ENCODE assay signal across 9 cellular contexts in the genomic region with DNA sequence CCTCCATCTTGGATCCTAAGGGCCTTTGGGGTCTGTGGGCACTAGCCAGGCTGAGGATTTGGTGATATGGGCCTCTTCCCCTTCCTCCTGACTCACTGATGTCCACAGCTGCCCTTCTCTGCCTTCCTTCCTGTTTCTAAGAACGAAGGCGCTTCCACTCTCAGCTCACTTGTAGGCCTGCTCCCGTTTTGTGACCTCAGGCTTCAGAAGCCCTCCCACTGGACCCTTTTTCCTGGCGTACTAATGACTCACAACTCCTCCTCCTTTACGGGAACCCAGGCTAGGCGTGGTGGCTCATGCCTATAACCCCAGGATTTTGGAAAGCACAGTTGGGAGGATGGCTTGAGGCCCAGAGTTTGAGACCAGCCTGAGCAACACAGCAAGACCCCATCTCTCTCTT. TPM values are rescaled to one million over a fixed set of nuclear protein-coding genes. Genes with fewer than 3 reads are reported as not detected.
DNase-seq lines count a peak whose midpoint lies in the region; ATAC-seq and TF ChIP-seq lines count a peak whose summit lies in the region.
"Had no signal": no experiment of that assay in that cellular context is flagged by ENCODE, and none has a peak within 500 bp of the region (broad histone marks: within the 10 kb centered on the region; RNA-seq: fewer than 3 reads in every experiment).

No MANE protein-coding gene starts in this region.

- H2BK120ac ChIP-seq in mesenchymal stem cell (ENCODE audit: low read depth, low read length), result no peak overlapping the region

- H4K91ac ChIP-seq in mesenchymal stem cell (ENCODE audit: low read length), result peak overlapping the region; percentile 9

- no peaks in the 10 kb centered on the region for H3K4me1 ChIP-seq in mesenchymal stem cell (ENCODE audit: control insufficient read depth, insufficient read depth, low read depth, low read length)
- H3K4me1 ChIP-seq in transverse colon, result peaks cover 0 to 2% (median 0%) of the 10 kb centered on the region in 4 donors

- peak overlapping the region in 1 of 2 experiments; percentile 32 for H3K4ac ChIP-seq in mesenchymal stem cell (ENCODE audit: low read depth in 1 of 2, low read length in 2 of 2)

- H3K9me3 ChIP-seq in mesenchymal stem cell (ENCODE audit: control insufficient read depth, low read length) (no peaks in the 10 kb centered on the region), transverse colon (no peaks in the 10 kb centered on the region)

- H3K9ac ChIP-seq in mesenchymal stem cell (ENCODE audit: low read length), result peak overlapping the region; percentile 88

- H3K14ac ChIP-seq in mesenchymal stem cell (ENCODE audit: low read length in 2 of 2), result no peak overlapping the region

- no peak for TF ChIP-seq EP300 in transverse colon (IDR thresholded peaks at IDR 0.05; ENCODE audit: low read depth)

- H3K23ac ChIP-seq in mesenchymal stem cell (ENCODE audit: low read length in 2 of 2), result no peak overlapping the region

- H2AK5ac ChIP-seq in mesenchymal stem cell (ENCODE audit: low read length, severe bottlenecking), result no peak overlapping the region

- no peaks in the 10 kb centered on the region for H3K9me3 Mint-ChIP-seq in activated T-cell treated with anti-CD3 and anti-CD28 coated beads, Interleukin-2, amount 50 U/mL, for 24 hours
- H3K9me3 Mint-ChIP-seq in dendritic cell treated with granulocyte-macrophage colony-stimulating factor and Interleukin-4, amounts not matched to agents 40 ng/mL and 50 ng/mL, for 4 days, result no peaks in the 10 kb centered on the region

- no peak for TF ChIP-seq CTCF in transverse colon (IDR thresholded peaks at IDR 0.05)

- peaks cover 37% of the 10 kb centered on the region for H3K79me1 ChIP-seq in mesenchymal stem cell (replicated peaks; ENCODE audit: low read length, poor library complexity, severe bottlenecking)

- H3K18ac ChIP-seq in mesenchymal stem cell (ENCODE audit: low read depth in 1 of 2, low read length in 2 of 2), result peak overlapping the region in 1 of 2 experiments; percentile 13

- intact Hi-C loops in dendritic cell treated with granulocyte-macrophage colony-stimulating factor and Interleukin-4, amounts not matched to agents 40 ng/mL and 50 ng/mL, for 4 days (cut with micrococcal nuclease), result loop anchor here (10.0 kb wide), 1 partner anchor 84 kb away; no protein-coding TSS in a partner anchor
- intact Hi-C loops in transverse colon (cut with DNase I; ENCODE audit: low total_unique reads), result no loop called here

- no peaks in the 10 kb centered on the region for H3K27me3 ChIP-seq in mesenchymal stem cell (ENCODE audit: control insufficient read depth in 1 of 2, insufficient read depth in 1 of 2, low read length in 2 of 2)
- H3K27me3 ChIP-seq in transverse colon, result no peaks in the 10 kb centered on the region

- in situ Hi-C loops in transverse colon (cut with MboI; ENCODE audit: low pct_ligation_motif_present in 1 of 4, low pct_unique_long_range_greater_than_20kb in 1 of 4, low sequenced_read_pairs in 3 of 4), result no loop called here

- DNase-seq in activated T-cell treated with anti-CD3 and anti-CD28 coated beads, Interleukin-2, amount 50 U/mL, for 24 hours, result no peak
- DNase-seq in activated T-cell treated with anti-CD3 and anti-CD28 coated beads for 4 hours (no peak), mesenchymal stem cell (peak; percentile 93), transverse colon (peak; percentile 42), NCI-H146 (lab: John Stamatoyannopoulos, UW) (no peak), NCI-H446 treated with DMSO at 0.1 percent for 48 hours (lab: John Stamatoyannopoulos, UW) (no peak)
- DNase-seq: NCI-H1092 treated with DMSO at 0.1 percent for 48 hours had no signal

- no peak overlapping the region for H3K4me3 Mint-ChIP-seq in activated T-cell treated with anti-CD3 and anti-CD28 coated beads, Interleukin-2, amount 50 U/mL, for 24 hours
- peak overlapping the region; percentile 20 for H3K4me3 Mint-ChIP-seq in dendritic cell treated with granulocyte-macrophage colony-stimulating factor and Interleukin-4, amounts not matched to agents 40 ng/mL and 50 ng/mL, for 4 days

- peak overlapping the region; percentile 23 for H4K8ac ChIP-seq in mesenchymal stem cell (ENCODE audit: low read length)

- no peaks in the 10 kb centered on the region for H3K27me3 Mint-ChIP-seq in activated T-cell treated with anti-CD3 and anti-CD28 coated beads, Interleukin-2, amount 50 U/mL, for 24 hours
- no peaks in the 10 kb centered on the region for H3K27me3 Mint-ChIP-seq in dendritic cell treated with granulocyte-macrophage colony-stimulating factor and Interleukin-4, amounts not matched to agents 40 ng/mL and 50 ng/mL, for 4 days

- peaks cover 82 to 84% of the 10 kb centered on the region in 2 experiments for H3K36me3 ChIP-seq in mesenchymal stem cell (ENCODE audit: control insufficient read depth in 1 of 2, insufficient read depth in 2 of 2, low read depth in 1 of 2, low read length in 2 of 2)
- peaks cover 0 to 88% (median 37%) of the 10 kb centered on the region in 4 donors for H3K36me3 ChIP-seq in transverse colon

- no peak overlapping the region for H3K4me2 ChIP-seq in mesenchymal stem cell (ENCODE audit: low read length, poor library complexity, severe bottlenecking)

- no peak overlapping the region for H2BK5ac ChIP-seq in mesenchymal stem cell (ENCODE audit: low read depth, low read length, poor library complexity, severe bottlenecking)

- TF ChIP-seq POLR2A in transverse colon (IDR thresholded peaks at IDR 0.05), result no peak

- no peaks in the 10 kb centered on the region for H3K4me1 Mint-ChIP-seq in activated T-cell treated with anti-CD3 and anti-CD28 coated beads, Interleukin-2, amount 50 U/mL, for 24 hours (ENCODE audit: low read depth)
- H3K4me1 Mint-ChIP-seq in dendritic cell treated with granulocyte-macrophage colony-stimulating factor and Interleukin-4, amounts not matched to agents 40 ng/mL and 50 ng/mL, for 4 days (ENCODE audit: low read depth), result peaks cover 84% of the 10 kb centered on the region

- no peak overlapping the region for H2AFZ ChIP-seq in mesenchymal stem cell (ENCODE audit: low read depth, low read length)

- no peak for ATAC-seq in GM18498 (IDR thresholded peaks at IDR 0.05; ENCODE audit: unreplicated experiment)

- H2BK12ac ChIP-seq in mesenchymal stem cell (ENCODE audit: low read length in 2 of 2), result no peak overlapping the region

- H3K27ac Mint-ChIP-seq in activated T-cell treated with anti-CD3 and anti-CD28 coated beads, Interleukin-2, amount 50 U/mL, for 24 hours, result peak overlapping the region; percentile 59
- peak overlapping the region; percentile 94 for H3K27ac Mint-ChIP-seq in dendritic cell treated with granulocyte-macrophage colony-stimulating factor and Interleukin-4, amounts not matched to agents 40 ng/mL and 50 ng/mL, for 4 days

- no peak overlapping the region for H3K4me3 ChIP-seq in mesenchymal stem cell (ENCODE audit: insufficient read depth in 1 of 2, low read depth in 1 of 2, low read length in 2 of 2)
- no peak overlapping the region for H3K4me3 ChIP-seq in transverse colon

- H2BK15ac ChIP-seq in mesenchymal stem cell (ENCODE audit: low read depth, poor library complexity, severe bottlenecking), result no peak overlapping the region

- H3K27ac ChIP-seq in mesenchymal stem cell (ENCODE audit: low read length, poor library complexity, severe bottlenecking) (no peak overlapping the region), transverse colon (peak overlapping the region; percentile 63 to 72 (median 69))

- WGBS in mesenchymal stem cell, result 33% methylated on average over 4 of the region's 6 CpGs
- WGBS in transverse colon (ENCODE audit: low coverage in 1 of 2), 2 donors, result 59 to 67% methylated on average over 3 to 6 of the region's 6 CpGs

- peaks cover 88% of the 10 kb centered on the region for H3K36me3 Mint-ChIP-seq in activated T-cell treated with anti-CD3 and anti-CD28 coated beads, Interleukin-2, amount 50 U/mL, for 24 hours (ENCODE audit: low read depth)
- peaks cover 95% of the 10 kb centered on the region for H3K36me3 Mint-ChIP-seq in dendritic cell treated with granulocyte-macrophage colony-stimulating factor and Interleukin-4, amounts not matched to agents 40 ng/mL and 50 ng/mL, for 4 days (ENCODE audit: low read depth)

RNA-seq across cellular contexts. Expression of gene TMED1, which starts 55.6 kb away (rescaled TPM):
- 28.5 TPM for polyA plus RNA-seq in mesenchymal stem cell (2013, experiment 1 of 2)
- 29.7 TPM for polyA plus RNA-seq in mesenchymal stem cell (2013, experiment 2 of 2)
- total RNA-seq in transverse colon, result 10 to 100 TPM in 3 of 4 donors, 1 to 10 TPM in 1; 2.8 to 40.4 (median 24.4) TPM

Comparison
In these comparisons a context has a peak if more than half of its experiments do, and no peak if none do; other contexts are left out.
1. DNase-seq: peak in mesenchymal stem cell (single experiment) and transverse colon (single experiment); none in activated T-cell treated with anti-CD3 and anti-CD28 coated beads, Interleukin-2, amount 50 U/mL, for 24 hours (single experiment), activated T-cell treated with anti-CD3 and anti-CD28 coated beads for 4 hours (single experiment), NCI-H146 (single experiment) and NCI-H446 treated with DMSO at 0.1 percent for 48 hours (single experiment).